8 cellular contexts compared by ENCODE assay signal in the genomic region with DNA sequence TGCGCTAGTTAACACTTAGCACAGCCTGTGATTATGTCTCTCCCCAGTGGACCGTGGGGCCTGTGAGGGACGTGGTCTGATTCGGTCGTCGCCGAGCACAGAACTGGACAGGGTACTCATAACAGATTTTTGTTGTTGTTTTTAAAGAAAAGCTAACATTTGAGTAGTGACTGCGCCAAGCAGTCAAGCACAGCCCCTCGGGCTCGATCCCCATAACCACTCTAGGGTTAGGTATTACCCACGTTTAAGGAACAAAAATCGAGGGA. TPM values are rescaled to one million over a fixed set of nuclear protein-coding genes. Genes with fewer than 3 reads are reported as not detected.
DNase-seq lines count a peak whose midpoint lies in the region; ATAC-seq and TF ChIP-seq lines count a peak whose summit lies in the region.

No MANE protein-coding gene starts in this region.

- H3K4me1 Mint-ChIP-seq in activated CD8-positive, alpha-beta T cell treated with anti-CD3 and anti-CD28 coated beads for 36 hours (ENCODE audit: low read depth) = peaks cover 40% of the 10 kb centered on the region
- H3K4me1 Mint-ChIP-seq in stimulated activated memory B cell treated with anti-CD40 and anti-IgM and Interleukin-4, amounts not matched to agents 10 μg/mL and 1 μg/mL and 100 μg/mL, for 72 hours = peaks cover 54% of the 10 kb centered on the region

- ATAC-seq in activated CD8-positive, alpha-beta T cell treated with anti-CD3 and anti-CD28 coated beads for 36 hours = no peak
- no peak for ATAC-seq in stimulated activated memory B cell treated with anti-CD40 and anti-IgM and Interleukin-4, amounts not matched to agents 10 μg/mL and 1 μg/mL and 100 μg/mL, for 72 hours
- ATAC-seq in GM21825 (IDR thresholded peaks at IDR 0.05; ENCODE audit: unreplicated experiment) (no peak), HG03571 (IDR thresholded peaks at IDR 0.05; ENCODE audit: unreplicated experiment) (no peak)

- CTCF ChIA-PET in HEK293 (lab: Yijun Ruan, JAX) = interaction anchor here (0.6 to 2.8 kb wide), 11 partner anchors 13 to 280 kb away, joined by 3 to 13 read pairs (median 4); partner anchors contain the start of gene FUZ
- CTCF ChIA-PET in activated CD8-positive, alpha-beta T cell treated with anti-CD3 and anti-CD28 coated beads for 36 hours (lab: Charles Lee) = interaction anchor here (1.2 to 1.5 kb wide), 2 partner anchors 19 to 134 kb away, joined by 3 read pairs; no protein-coding TSS in a partner anchor

- peaks cover 10% of the 10 kb centered on the region for H3K9me3 Mint-ChIP-seq in activated CD8-positive, alpha-beta T cell treated with anti-CD3 and anti-CD28 coated beads for 36 hours
- H3K9me3 Mint-ChIP-seq in stimulated activated memory B cell treated with anti-CD40 and anti-IgM and Interleukin-4, amounts not matched to agents 10 μg/mL and 1 μg/mL and 100 μg/mL, for 72 hours = peaks cover 4% of the 10 kb centered on the region

- no peak for TF ChIP-seq CTCF in HEK293 (tag by site-specific recombination; IDR thresholded peaks at IDR 0.05)
- no peak for TF ChIP-seq CTCF in activated CD8-positive, alpha-beta T cell treated with anti-CD3 and anti-CD28 coated beads for 36 hours (IDR thresholded peaks at IDR 0.05)

- WGBS in iPS DF 6.9 (ENCODE audit: insufficient coverage, insufficient read length) = no CpG with 5 or more reads among the region's 12 CpGs

- no peaks in the 10 kb centered on the region for H3K27me3 ChIP-seq in iPS DF 6.9 (ENCODE audit: control insufficient read depth, insufficient read depth, low read length)

- DNase-seq in activated CD8-positive, alpha-beta T cell treated with anti-CD3 and anti-CD28 coated beads for 36 hours = no peak
- DNase-seq in iPS DF 6.9 (ENCODE audit: low read depth, low spot score) (no peak), NCI-H82 (lab: John Stamatoyannopoulos, UW) (no peak), HK-2 (ENCODE audit: unreplicated experiment) (no peak)

- no peaks in the 10 kb centered on the region for H3K27me3 Mint-ChIP-seq in activated CD8-positive, alpha-beta T cell treated with anti-CD3 and anti-CD28 coated beads for 36 hours
- no peaks in the 10 kb centered on the region for H3K27me3 Mint-ChIP-seq in stimulated activated memory B cell treated with anti-CD40 and anti-IgM and Interleukin-4, amounts not matched to agents 10 μg/mL and 1 μg/mL and 100 μg/mL, for 72 hours

- H3K27ac ChIP-seq in HEK293 (ENCODE audit: extremely low read depth, low read depth, low read length) (peak overlapping the region; percentile 99; the same call in 1 of the 2 replicates), iPS DF 6.9 (ENCODE audit: low read length) (no peak overlapping the region)

- H3K36me3 Mint-ChIP-seq in activated CD8-positive, alpha-beta T cell treated with anti-CD3 and anti-CD28 coated beads for 36 hours (ENCODE audit: low read depth) = peaks cover 10% of the 10 kb centered on the region
- H3K36me3 Mint-ChIP-seq in stimulated activated memory B cell treated with anti-CD40 and anti-IgM and Interleukin-4, amounts not matched to agents 10 μg/mL and 1 μg/mL and 100 μg/mL, for 72 hours = peaks cover 8% of the 10 kb centered on the region

- peaks cover 17% of the 10 kb centered on the region; the same call in 1 of the 2 replicates for H3K4me1 ChIP-seq in HEK293 (ENCODE audit: control insufficient read depth, insufficient read depth, low read length)
- peaks cover 3% of the 10 kb centered on the region; the same call in 1 of the 2 replicates for H3K4me1 ChIP-seq in iPS DF 6.9 (ENCODE audit: control insufficient read depth, insufficient read depth, low read length)

- H3K4me3 Mint-ChIP-seq in activated CD8-positive, alpha-beta T cell treated with anti-CD3 and anti-CD28 coated beads for 36 hours = peak overlapping the region; percentile 88
- peak overlapping the region; percentile 96 for H3K4me3 Mint-ChIP-seq in stimulated activated memory B cell treated with anti-CD40 and anti-IgM and Interleukin-4, amounts not matched to agents 10 μg/mL and 1 μg/mL and 100 μg/mL, for 72 hours

- peak overlapping the region; percentile 97 for H3K27ac Mint-ChIP-seq in activated CD8-positive, alpha-beta T cell treated with anti-CD3 and anti-CD28 coated beads for 36 hours
- H3K27ac Mint-ChIP-seq in stimulated activated memory B cell treated with anti-CD40 and anti-IgM and Interleukin-4, amounts not matched to agents 10 μg/mL and 1 μg/mL and 100 μg/mL, for 72 hours = peak overlapping the region; percentile 95

- H3K9me3 ChIP-seq in HEK293 (ENCODE audit: control insufficient read depth, insufficient read depth, low read depth, low read length) (no peaks in the 10 kb centered on the region), iPS DF 6.9 (ENCODE audit: control insufficient read depth, insufficient read depth, low read length) (no peaks in the 10 kb centered on the region)

- H3K4me3 ChIP-seq in HEK293 (ENCODE audit: low read depth, low read length) (peak overlapping the region; percentile 76), iPS DF 6.9 (ENCODE audit: low read length) (peak overlapping the region; percentile 45; the same call in 1 of the 2 replicates)

- POLR2A ChIA-PET in HEK293 (lab: Yijun Ruan, JAX) = interaction anchor here (0.5 to 8.8 kb wide), 17 partner anchors 9 to 354 kb away, joined by 3 to 128 read pairs (median 6); partner anchors contain the start of genes AP2A1, ATF5, FUZ and NUP62
- POLR2A ChIA-PET in activated CD8-positive, alpha-beta T cell treated with anti-CD3 and anti-CD28 coated beads for 36 hours (lab: Charles Lee) = interaction anchor here (0.8 to 6.5 kb wide), 8 partner anchors 9 to 362 kb away, joined by 3 to 64 read pairs (median 4); partner anchors contain the start of genes AKT1S1, FUZ, PNKP and TBC1D17

- peaks cover 0 to 12% of the 10 kb centered on the region in 2 experiments; a peak in 2 of 3 replicates for H3K36me3 ChIP-seq in HEK293 (ENCODE audit: control insufficient read depth in 2 of 2, insufficient read depth in 1 of 2, low read length in 2 of 2)
- peaks cover 9% of the 10 kb centered on the region for H3K36me3 ChIP-seq in iPS DF 6.9 (ENCODE audit: control insufficient read depth, insufficient read depth, low read length)

- intact Hi-C loops in activated CD8-positive, alpha-beta T cell treated with anti-CD3 and anti-CD28 coated beads for 36 hours (cut with micrococcal nuclease) = no loop called here

TF ChIP-seq in HEK293, 187 proteins besides CTCF, POLR2A, EP300 and RAD21 (continues in another document):
- no peak for TF ChIP-seq ZNF404 (tag by site-specific recombination; IDR thresholded peaks at IDR 0.05)
- TF ChIP-seq, protein P1, sequence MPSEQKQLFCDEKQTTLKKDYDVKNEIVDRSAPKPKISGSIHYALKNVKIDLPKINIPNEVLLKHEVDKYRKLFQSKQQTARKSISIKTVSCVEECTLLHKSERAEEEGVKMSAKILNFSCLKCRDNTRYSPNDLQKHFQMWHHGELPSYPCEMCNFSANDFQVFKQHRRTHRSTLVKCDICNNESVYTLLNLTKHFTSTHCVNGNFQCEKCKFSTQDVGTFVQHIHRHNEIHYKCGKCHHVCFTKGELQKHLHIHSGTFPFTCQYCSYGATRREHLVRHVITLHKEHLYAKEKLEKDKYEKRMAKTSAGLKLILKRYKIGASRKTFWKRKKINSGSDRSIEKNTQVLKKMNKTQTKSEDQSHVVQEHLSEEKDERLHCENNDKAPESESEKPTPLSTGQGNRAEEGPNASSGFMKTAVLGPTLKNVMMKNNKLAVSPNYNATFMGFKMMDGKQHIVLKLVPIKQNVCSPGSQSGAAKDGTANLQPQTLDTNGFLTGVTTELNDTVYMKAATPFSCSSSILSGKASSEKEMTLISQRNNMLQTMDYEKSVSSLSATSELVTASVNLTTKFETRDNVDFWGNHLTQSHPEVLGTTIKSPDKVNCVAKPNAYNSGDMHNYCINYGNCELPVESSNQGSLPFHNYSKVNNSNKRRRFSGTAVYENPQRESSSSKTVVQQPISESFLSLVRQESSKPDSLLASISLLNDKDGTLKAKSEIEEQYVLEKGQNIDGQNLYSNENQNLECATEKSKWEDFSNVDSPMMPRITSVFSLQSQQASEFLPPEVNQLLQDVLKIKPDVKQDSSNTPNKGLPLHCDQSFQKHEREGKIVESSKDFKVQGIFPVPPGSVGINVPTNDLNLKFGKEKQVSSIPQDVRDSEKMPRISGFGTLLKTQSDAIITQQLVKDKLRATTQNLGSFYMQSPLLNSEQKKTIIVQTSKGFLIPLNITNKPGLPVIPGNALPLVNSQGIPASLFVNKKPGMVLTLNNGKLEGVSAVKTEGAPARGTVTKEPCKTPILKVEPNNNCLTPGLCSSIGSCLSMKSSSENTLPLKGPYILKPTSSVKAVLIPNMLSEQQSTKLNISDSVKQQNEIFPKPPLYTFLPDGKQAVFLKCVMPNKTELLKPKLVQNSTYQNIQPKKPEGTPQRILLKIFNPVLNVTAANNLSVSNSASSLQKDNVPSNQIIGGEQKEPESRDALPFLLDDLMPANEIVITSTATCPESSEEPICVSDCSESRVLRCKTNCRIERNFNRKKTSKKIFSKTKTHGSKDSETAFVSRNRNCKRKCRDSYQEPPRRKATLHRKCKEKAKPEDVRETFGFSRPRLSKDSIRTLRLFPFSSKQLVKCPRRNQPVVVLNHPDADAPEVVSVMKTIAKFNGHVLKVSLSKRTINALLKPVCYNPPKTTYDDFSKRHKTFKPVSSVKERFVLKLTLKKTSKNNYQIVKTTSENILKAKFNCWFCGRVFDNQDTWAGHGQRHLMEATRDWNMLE (tag by site-specific recombination; conservative IDR thresholded peaks at IDR 0.05; ENCODE audit: low read depth) = no peak
- TF ChIP-seq ZNF621 (tag by site-specific recombination; IDR thresholded peaks at IDR 0.05) = no peak
- no peak for TF ChIP-seq ZNF645 (tag by site-specific recombination; IDR thresholded peaks at IDR 0.05)
- TF ChIP-seq ZNF24 (tag by site-specific recombination; IDR thresholded peaks at IDR 0.05) = no peak
- no peak for TF ChIP-seq ZNF16 (tag by site-specific recombination; IDR thresholded peaks at IDR 0.05; ENCODE audit: low read depth)

RNA-seq across cellular contexts. Expression of gene PTOV1, which starts 0.8 kb away (rescaled TPM):
- total RNA-seq in activated CD8-positive, alpha-beta T cell treated with anti-CD3 and anti-CD28 coated beads for 36 hours = 10 to 100 TPM; 87.4 to 88.5 TPM

RNA-seq across cellular contexts. Expression of gene PNKP, which starts 17.2 kb away (rescaled TPM):
- 10 to 100 TPM; 58.8 to 65.9 TPM for total RNA-seq in activated CD8-positive, alpha-beta T cell treated with anti-CD3 and anti-CD28 coated beads for 36 hours

RNA-seq across cellular contexts. Expression of gene AKT1S1, which starts 27.0 kb away (rescaled TPM):
- 10 to 100 TPM; 17.5 to 19.5 TPM for total RNA-seq in activated CD8-positive, alpha-beta T cell treated with anti-CD3 and anti-CD28 coated beads for 36 hours

RNA-seq across cellular contexts. Expression of gene TBC1D17, which starts 27.3 kb away (rescaled TPM):
- 10 to 100 TPM; 26.6 to 26.8 TPM for total RNA-seq in activated CD8-positive, alpha-beta T cell treated with anti-CD3 and anti-CD28 coated beads for 36 hours

RNA-seq across cellular contexts. Expression of gene MED25, which starts 32.1 kb away (rescaled TPM):
- 10 to 100 TPM; 35.7 to 38.7 TPM for total RNA-seq in activated CD8-positive, alpha-beta T cell treated with anti-CD3 and anti-CD28 coated beads for 36 hours
